ENCODE assay signal across 24 cellular contexts in genomic region chr2:137521653-137522052, GRCh38.
"Had no signal": no experiment of that assay in that cellular context is flagged by ENCODE, and none has a peak within 500 bp of the region (broad histone marks: within the 10 kb centered on the region; RNA-seq: fewer than 3 reads in every experiment).

No MANE protein-coding gene starts in this region.

- FAIRE-seq: endothelial cell of umbilical vein, kidney, pancreas had no signal

- ATAC-seq: activated CD8-positive, alpha-beta memory T cell treated with anti-CD3 and anti-CD28 coated beads, Interleukin-2, amount 10 ng/mL, durations not matched to agents 7 days and 5 days; activated CD8-positive, alpha-beta T cell treated with anti-CD3 and anti-CD28 coated beads, Interleukin-2, amount 10 ng/mL, durations not matched to agents 7 days and 5 days; activated naive CD4-positive, alpha-beta T cell treated with anti-CD3 and anti-CD28 coated beads, Interleukin-2, amount 50 U/mL, for 72 hours; heart left ventricle; left colon; naive thymus-derived CD4-positive, alpha-beta T cell; pancreas; psoas muscle; upper lobe of right lung had no signal

- DNase-seq: activated CD4-positive, alpha-beta T cell treated with anti-CD3 and anti-CD28 coated beads, Interleukin-2, amount 10 ng/mL, durations not matched to agents 7 days and 5 days; activated CD4-positive, CD25-positive, alpha-beta regulatory T cell treated with anti-CD3 and anti-CD28 coated beads, Interleukin-2, amount 50 U/mL, for 72 hours; activated CD8-positive, alpha-beta memory T cell treated with anti-CD3 and anti-CD28 coated beads, Interleukin-2, amount 10 ng/mL, durations not matched to agents 7 days and 5 days; activated CD8-positive, alpha-beta T cell treated with anti-CD3 and anti-CD28 coated beads, Interleukin-2, amount 10 ng/mL, durations not matched to agents 7 days and 5 days; activated T-cell treated with anti-CD3 and anti-CD28 coated beads, Interleukin-2, amount 50 U/mL, for 48 hours; central memory CD4-positive, alpha-beta T cell; foreskin fibroblast; heart left ventricle; hypothalamus; immature natural killer cell; kidney; left colon; midbrain; naive thymus-derived CD4-positive, alpha-beta T cell; nucleus accumbens; pancreas; psoas muscle; spleen; stimulated activated naive CD4-positive, alpha-beta T cell; T1000; tibial artery; upper lobe of right lung had no signal
